ENCODE assay signal across 1 cellular context in genomic region chr6:31158140-31158862, GRCh38.
TF ChIP-seq lines count a peak whose summit lies in the region.

Gene TCF19, plus strand, starts transcription at chr6:31158589. Its CDS starts 881 bp downstream, at chr6:31159470.

TF ChIP-seq in K562, 482 proteins besides CTCF, POLR2A, EP300 and RAD21 (continued from another document and continues in another):
- TF ChIP-seq STAG1 (CRISPR knock-in tag; IDR thresholded peaks at IDR 0.05; ENCODE audit: borderline replicate concordance), result no peak
- no peak for TF ChIP-seq TAF9B (IDR thresholded peaks at IDR 0.05; ENCODE audit: partially characterized antibody)
- TF ChIP-seq SIN3A (IDR thresholded peaks at IDR 0.05; ENCODE audit: borderline replicate concordance in 2 of 2, control insufficient read depth in 1 of 2, low read depth in 2 of 2, low read length in 2 of 2), result peak; percentile 84 to 87; a peak in 3 of 4 replicates
- TF ChIP-seq NR1H2 (CRISPR knock-in tag; IDR thresholded peaks at IDR 0.05), result 0 out of 2 replicates have a peak, but pooled peaks have one; percentile 54
- no peak for TF ChIP-seq ZMIZ1 (IDR thresholded peaks at IDR 0.05; ENCODE audit: low read depth in 2 of 2, low read length in 2 of 2)
- no peak for TF ChIP-seq SRSF9 (IDR thresholded peaks at IDR 0.05; ENCODE audit: borderline replicate concordance, low read depth, low read length)
- TF ChIP-seq POLR2H (tag; IDR thresholded peaks at IDR 0.05; ENCODE audit: low read depth), result no peak
- TF ChIP-seq TRIM24 (IDR thresholded peaks at IDR 0.05), result peak in 1 of 2 experiments; percentile 19; a peak in 1 of 4 replicates
- TF ChIP-seq EP400 (IDR thresholded peaks at IDR 0.05), result no peak; the same call in 1 of the 2 replicates
- no peak for TF ChIP-seq SRSF7 (optimal IDR thresholded peaks at IDR 0.05; ENCODE audit: low read depth, low read length)
- TF ChIP-seq CSDE1 (IDR thresholded peaks at IDR 0.05), result no peak
- TF ChIP-seq CUX1 (CRISPR knock-in tag; IDR thresholded peaks at IDR 0.05), result no peak
- TF ChIP-seq MAFG (tag; conservative IDR thresholded peaks at IDR 0.05), result no peak
- peak; percentile 99 for TF ChIP-seq MBD2 (IDR thresholded peaks at IDR 0.05; ENCODE audit: borderline replicate concordance, low read depth)
- no peak for TF ChIP-seq MITF (IDR thresholded peaks at IDR 0.05)
- TF ChIP-seq RUNX1 (IDR thresholded peaks at IDR 0.05; ENCODE audit: low read depth), result 0 out of 2 replicates have a peak, but pooled peaks have one; percentile 49
- peak; percentile 78 for TF ChIP-seq TAF1 (IDR thresholded peaks at IDR 0.05; ENCODE audit: control insufficient read depth, extremely low read depth, insufficient read depth, low read length, severe bottlenecking)
- no peak for TF ChIP-seq SIX5 (IDR thresholded peaks at IDR 0.05; ENCODE audit: borderline replicate concordance in 1 of 2, insufficient read depth in 1 of 2, low read depth in 1 of 2, low read length in 2 of 2)
- TF ChIP-seq SPI1 (IDR thresholded peaks at IDR 0.05; ENCODE audit: borderline replicate concordance, low read depth, low read length), result no peak
- peak; percentile 89 for TF ChIP-seq SP2 (IDR thresholded peaks at IDR 0.05; ENCODE audit: extremely low read depth, low read depth, low read length, poor library complexity, severe bottlenecking)
- no peak for TF ChIP-seq GABPB1 (CRISPR knock-in tag; IDR thresholded peaks at IDR 0.05)
- no peak for TF ChIP-seq ZFP91 (CRISPR knock-in tag; IDR thresholded peaks at IDR 0.05)
- TF ChIP-seq ELK3 (CRISPR knock-in tag; IDR thresholded peaks at IDR 0.05), result no peak
- TF ChIP-seq CHD4 (IDR thresholded peaks at IDR 0.05; ENCODE audit: insufficient read depth, insufficient replicate concordance, low read depth, low read length, poor library complexity, severe bottlenecking), result no peak
- TF ChIP-seq FOXK2 (conservative IDR thresholded peaks at IDR 0.05 in 1 of 2, IDR thresholded peaks at IDR 0.05 in 1 of 2; ENCODE audit: low read depth in 2 of 2), result no peak; a peak in 1 of 4 replicates
- TF ChIP-seq IRF2 (CRISPR knock-in tag; IDR thresholded peaks at IDR 0.05), result no peak
- TF ChIP-seq HDAC8 (tag; IDR thresholded peaks at IDR 0.05), result no peak
- no peak for TF ChIP-seq E2F5 (CRISPR knock-in tag; IDR thresholded peaks at IDR 0.05)
- no peak for TF ChIP-seq TFAM (CRISPR knock-in tag; conservative IDR thresholded peaks at IDR 0.05)
- TF ChIP-seq RREB1 (CRISPR knock-in tag; IDR thresholded peaks at IDR 0.05), result no peak
- 0 out of 2 replicates have a peak, but pooled peaks have one; percentile 63 for TF ChIP-seq BCOR (IDR thresholded peaks at IDR 0.05)
- no peak for TF ChIP-seq RFX5 (IDR thresholded peaks at IDR 0.05; ENCODE audit: low read depth, low read length)
